Comparison of ENCODE assay signal across 17 cellular contexts in the genomic region with DNA sequence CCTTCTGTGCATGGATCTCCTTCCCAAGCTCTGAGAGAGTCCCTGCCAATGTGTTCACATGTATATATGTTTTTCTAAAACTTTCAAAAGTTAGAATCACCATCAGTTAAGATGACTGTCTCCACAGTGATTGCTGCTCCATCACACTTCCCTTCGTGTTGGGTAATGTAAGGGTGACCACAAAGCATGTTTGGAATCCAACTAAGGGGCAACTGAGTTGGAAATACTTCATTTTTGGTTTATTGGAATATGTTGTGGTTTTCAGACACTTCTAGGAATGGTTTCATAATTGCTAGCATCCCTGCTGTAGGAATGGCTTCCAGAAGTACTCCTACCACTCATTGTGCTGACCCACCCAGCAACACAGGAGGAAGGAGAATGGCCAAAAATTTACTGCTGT.
DNase-seq lines count a peak whose midpoint lies in the region; ATAC-seq, FAIRE-seq and TF ChIP-seq lines count a peak whose summit lies in the region.
"Had no signal": no experiment of that assay in that cellular context is flagged by ENCODE, and none has a peak within 500 bp of the region (broad histone marks: within the 10 kb centered on the region; RNA-seq: fewer than 3 reads in every experiment).

No MANE protein-coding gene starts in this region.

- no peaks in the 10 kb centered on the region for H3K36me3 Mint-ChIP-seq in activated CD4-positive, alpha-beta T cell treated with anti-CD3 and anti-CD28 coated beads for 36 hours (ENCODE audit: low read depth)

- H2AFZ ChIP-seq in HCT116 (ENCODE audit: low read depth, low read length, poor library complexity, severe bottlenecking) = peak overlapping the region; percentile 32

- peaks cover 3% of the 10 kb centered on the region for H3K9me3 Mint-ChIP-seq in activated CD4-positive, alpha-beta T cell treated with anti-CD3 and anti-CD28 coated beads for 36 hours (ENCODE audit: low read depth)

- no peak overlapping the region for H3K27ac Mint-ChIP-seq in activated CD4-positive, alpha-beta T cell treated with anti-CD3 and anti-CD28 coated beads for 36 hours

- no peaks in the 10 kb centered on the region for H3K79me2 ChIP-seq in HCT116 (ENCODE audit: insufficient read depth, low read length)

- H3K4me3 ChIP-seq in HCT116 (replicated peaks in 1 of 2; ENCODE audit: low read depth in 1 of 2, low read length in 2 of 2) (no peak overlapping the region), adipocyte (ENCODE audit: low read length) (no peak overlapping the region)
- H3K4me3 ChIP-seq: adrenal gland, SK-N-MC, tibial artery had no signal

- CTCF ChIA-PET in HCT116 (lab: Charles Lee) = no interaction called here
- CTCF ChIA-PET in activated CD4-positive, alpha-beta T cell treated with anti-CD3 and anti-CD28 coated beads for 36 hours (lab: Charles Lee) = no interaction called here

- POLR2A ChIA-PET in HCT116 (lab: Charles Lee) = no interaction called here
- POLR2A ChIA-PET in activated CD4-positive, alpha-beta T cell treated with anti-CD3 and anti-CD28 coated beads for 36 hours (lab: Charles Lee) = no interaction called here

- intact Hi-C loops in HCT116 (cut with micrococcal nuclease) = no loop called here
- intact Hi-C loops in activated CD4-positive, alpha-beta T cell treated with anti-CD3 and anti-CD28 coated beads for 36 hours (cut with DNase I, micrococcal nuclease) = loop anchor here in 1 of 2 experiments (10.0 kb wide), 1 partner anchor 494 kb away; no protein-coding TSS in a partner anchor

- no peak overlapping the region for H3K4me2 ChIP-seq in HCT116 (ENCODE audit: low read length)

- no peak for FAIRE-seq in frontal cortex (lab: Jason Lieb, UNC)

- RAD21 ChIA-PET in HCT116 (lab: Charles Lee; ENCODE audit: low non-redundant PET in 1 of 2, low total read pairs in 2 of 2, uncharacterized antibody in 2 of 2, unreplicated experiment in 2 of 2) = no interaction called here

- H3K9ac ChIP-seq in HCT116 (ENCODE audit: low read length) (no peak overlapping the region), adipocyte (ENCODE audit: low read length) (no peak overlapping the region)

- peaks cover 6% of the 10 kb centered on the region for H3K4me1 Mint-ChIP-seq in activated CD4-positive, alpha-beta T cell treated with anti-CD3 and anti-CD28 coated beads for 36 hours

- no peak for TF ChIP-seq POLR2A in HCT116 (IDR thresholded peaks at IDR 0.05; ENCODE audit: borderline replicate concordance, extremely low read depth, insufficient read depth, insufficient read length)

- no TSS peak for BruUV-seq in HCT116 (replicated peaks; lab: Mats Ljungman, UMichigan)

- no peaks in the 10 kb centered on the region for H3K27me3 Mint-ChIP-seq in activated CD4-positive, alpha-beta T cell treated with anti-CD3 and anti-CD28 coated beads for 36 hours

- H3K9me2 ChIP-seq in HCT116 (ENCODE audit: insufficient read depth) = no peaks in the 10 kb centered on the region

- TF ChIP-seq CTCF in HCT116 (IDR thresholded peaks at IDR 0.05 in 2 of 3, conservative IDR thresholded peaks at IDR 0.05 in 1 of 3; ENCODE audit: borderline replicate concordance in 1 of 3, insufficient read depth in 1 of 3, low read depth in 2 of 3, low read length in 2 of 3) = no peak
- no peak for TF ChIP-seq CTCF in foreskin keratinocyte (conservative IDR thresholded peaks at IDR 0.05)

- H3K36me3 ChIP-seq in HCT116 (ENCODE audit: control insufficient read depth in 1 of 2, insufficient read depth in 2 of 2, low read length in 2 of 2) (no peaks in the 10 kb centered on the region), adipocyte (ENCODE audit: control insufficient read depth, insufficient read depth, low read length, severe bottlenecking) (no peaks in the 10 kb centered on the region)
- H3K36me3 ChIP-seq: adrenal gland, tibial artery had no signal

- no peak overlapping the region for H3K27ac ChIP-seq in HCT116 (ENCODE audit: low read depth, low read length)
- H3K27ac ChIP-seq in foreskin keratinocyte = no peak overlapping the region
- H3K27ac ChIP-seq: adrenal gland, SK-N-MC, tibial artery had no signal

- no peak for TF ChIP-seq RAD21 in HCT116 (IDR thresholded peaks at IDR 0.05; ENCODE audit: low read depth)

- ATAC-seq in HCT116 (no peak; the same call in 1 of the 2 replicates), foreskin keratinocyte (no peak)
- ATAC-seq in activated CD4-positive, alpha-beta T cell treated with anti-CD3 and anti-CD28 coated beads for 36 hours = no peak

- no peaks in the 10 kb centered on the region for H3K27me3 ChIP-seq in HCT116 (ENCODE audit: insufficient read depth, low read length)
- no peaks in the 10 kb centered on the region for H3K27me3 ChIP-seq in adipocyte (replicated peaks; ENCODE audit: control insufficient read depth, insufficient read depth, low read length)
- no peaks in the 10 kb centered on the region for H3K27me3 ChIP-seq in foreskin keratinocyte
- H3K27me3 ChIP-seq: adrenal gland, tibial artery had no signal

- H3K4me1 ChIP-seq in HCT116 (ENCODE audit: control insufficient read depth in 1 of 2, insufficient read depth in 2 of 2, low read length in 2 of 2) (no peaks in the 10 kb centered on the region), adipocyte (ENCODE audit: control insufficient read depth, insufficient read depth, low read length) (peaks cover 11% of the 10 kb centered on the region), foreskin keratinocyte (no peaks in the 10 kb centered on the region)
- H3K4me1 ChIP-seq: adrenal gland, tibial artery had no signal

- H3K9me3 ChIP-seq in HCT116 (ENCODE audit: control insufficient read depth in 1 of 2, insufficient read depth in 1 of 2, low read depth in 1 of 2, low read length in 2 of 2) (no peaks in the 10 kb centered on the region), adipocyte (ENCODE audit: control insufficient read depth, low read length) (peaks cover 3% of the 10 kb centered on the region)
- H3K9me3 ChIP-seq: adrenal gland, tibial artery had no signal

- H4K20me1 ChIP-seq in HCT116 (ENCODE audit: insufficient read depth) = no peaks in the 10 kb centered on the region

- H3K4me3 Mint-ChIP-seq in activated CD4-positive, alpha-beta T cell treated with anti-CD3 and anti-CD28 coated beads for 36 hours = no peak overlapping the region

- DNase-seq in A172 (ENCODE audit: low spot score) (peak; percentile 87), HCT116 (ENCODE audit: low read depth, low spot score) (no peak), adipocyte (ENCODE audit: low read depth) (peak; percentile 82), foreskin keratinocyte (peak; percentile 30 to 62), GM19238 (ENCODE audit: insufficient read length, low spot score) (no peak), frontal cortex (ENCODE audit: low spot score in 2 of 2) (no peak)
- DNase-seq in activated CD4-positive, alpha-beta T cell treated with anti-CD3 and anti-CD28 coated beads for 36 hours = no peak
- no peak for DNase-seq in activated CD4-positive, alpha-beta T cell treated with anti-CD3 and anti-CD28 coated beads, Interleukin-2, amount 50 U/mL, for 48 hours
- DNase-seq: 8988T; adrenal gland; DMS 273 treated with DMSO at 0.1 percent for 48 hours; effector memory CD4-positive, alpha-beta T cell; mesendoderm; NK-92 treated with Interleukin-12 subunit alpha and Interleukin-12 subunit beta, amount 100 ng/mL, for 24 hours; occipital lobe; tibial artery had no signal

TF ChIP-seq in HCT116, 20 proteins besides CTCF, POLR2A, EP300 and RAD21:
- no peak for TF ChIP-seq ZNF274 (IDR thresholded peaks at IDR 0.05; ENCODE audit: low read depth, low read length)
- TF ChIP-seq CBX3 (IDR thresholded peaks at IDR 0.05; ENCODE audit: low read depth) = no peak

Comparison
In these comparisons a context has a peak if more than half of its experiments do, and no peak if none do; other contexts are left out.
1. DNase-seq: peak in A172 (single experiment), adipocyte (single experiment) and foreskin keratinocyte (2 of 2); none in HCT116 (single experiment), activated CD4-positive, alpha-beta T cell treated with anti-CD3 and anti-CD28 coated beads for 36 hours (single experiment), GM19238 (single experiment), frontal cortex (0 of 2) and activated CD4-positive, alpha-beta T cell treated with anti-CD3 and anti-CD28 coated beads, Interleukin-2, amount 50 U/mL, for 48 hours (0 of 2).